Comparison of ENCODE assay signal across 8 cellular contexts in the genomic region with DNA sequence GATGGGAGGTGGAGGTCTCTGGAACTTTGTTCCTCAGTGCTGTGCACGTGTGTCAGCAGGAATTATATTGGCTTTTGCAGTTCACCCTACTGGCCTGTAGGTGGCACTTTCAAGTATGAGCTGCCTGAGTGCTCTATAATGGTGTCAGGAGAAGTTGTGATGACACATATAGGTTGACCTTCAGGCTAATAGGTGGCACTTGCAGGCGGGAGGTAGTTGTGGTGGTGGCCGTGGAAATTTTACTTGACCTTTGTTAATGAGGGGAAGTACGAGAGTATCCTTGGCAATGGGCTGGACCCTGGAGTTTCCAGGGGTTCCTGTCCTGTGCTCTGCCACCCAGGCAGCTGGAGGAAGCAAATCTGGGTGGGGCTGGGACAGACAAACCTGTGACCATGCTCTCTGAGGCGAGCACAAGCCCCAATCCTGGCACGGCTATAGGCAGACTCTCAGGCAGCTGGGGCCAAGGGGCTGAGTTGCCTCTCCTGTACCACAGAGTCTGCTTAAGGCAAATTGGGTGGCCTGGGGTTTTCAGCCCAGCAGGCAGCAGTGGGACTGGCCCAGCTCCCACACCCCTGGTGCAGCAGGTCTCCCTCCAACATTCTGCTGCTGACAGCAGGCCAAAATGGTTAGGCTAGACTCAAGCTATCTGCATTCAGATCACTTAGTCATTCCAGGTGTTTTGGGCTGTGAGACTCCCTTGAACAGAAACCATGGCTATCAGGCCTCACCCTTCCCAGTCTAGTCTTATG.
A peak's percentile ranks its signal among the peaks of the same experiment; 100 is the strongest.
DNase-seq lines count a peak whose midpoint lies in the region; ATAC-seq and TF ChIP-seq lines count a peak whose summit lies in the region.

No MANE protein-coding gene starts in this region.

- H3K79me2 ChIP-seq in DOHH2 (ENCODE audit: control insufficient read depth, low read length) (no peaks in the 10 kb centered on the region), PC-3 (ENCODE audit: low read length) (no peaks in the 10 kb centered on the region)

- POLR2A ChIA-PET in PC-3 (lab: Charles Lee; ENCODE audit: unreplicated experiment) = no interaction called here

- DNase-seq in PC-3 (peak; percentile 83), adipocyte (ENCODE audit: low read depth) (peak; percentile 51), kidney tubule cell (ENCODE audit: low spot score) (peak; percentile 57), thoracic aorta (ENCODE audit: low spot score) (no peak), DMS153 (lab: John Stamatoyannopoulos, UW) (no peak)

- BruUV-seq in PC-3 (replicated peaks; lab: Mats Ljungman, UMichigan) = no TSS peak

- H2AFZ ChIP-seq in PC-3 (ENCODE audit: low read length) = 0 out of 2 replicates have a peak overlapping the region, but pooled peaks have one; percentile 4

- H3K27ac ChIP-seq in DOHH2 (ENCODE audit: low read depth, low read length) = no peak overlapping the region
- peak overlapping the region; percentile 35 for H3K27ac ChIP-seq in PC-3 (ENCODE audit: low read length)
- H3K27ac ChIP-seq in thoracic aorta = no peak overlapping the region

- H4K20me1 ChIP-seq in DOHH2 (ENCODE audit: control insufficient read depth, insufficient read depth, low read depth, low read length) = no peaks in the 10 kb centered on the region
- no peaks in the 10 kb centered on the region for H4K20me1 ChIP-seq in PC-3 (ENCODE audit: low read length)

- no peaks in the 10 kb centered on the region for H3F3A ChIP-seq in DOHH2 (ENCODE audit: control insufficient read depth, insufficient read depth)
- H3F3A ChIP-seq in PC-3 (ENCODE audit: low read length, unreplicated experiment) = peaks cover 13% of the 10 kb centered on the region

- intact Hi-C loops in PC-3 (cut with micrococcal nuclease) = loop anchor here (5.0 to 10.0 kb wide), 4 partner anchors 83 to 590 kb away; a partner anchor contains a TSS

- H3K4me2 ChIP-seq in DOHH2 (ENCODE audit: low read length) (no peak overlapping the region), PC-3 (ENCODE audit: low read length) (peak overlapping the region; percentile 7; the same call in 1 of the 2 replicates)

- CTCF ChIA-PET in PC-3 (lab: Charles Lee) = interaction anchor here (0.5 kb wide), 1 partner anchor 182 kb away, joined by 3 read pairs; no protein-coding TSS in a partner anchor

- ATAC-seq in GM19395 (IDR thresholded peaks at IDR 0.05; ENCODE audit: unreplicated experiment) (peak; percentile 88), HG03175 (IDR thresholded peaks at IDR 0.05; ENCODE audit: unreplicated experiment) (peak; percentile 91), PC-3 (peak; percentile 4; the same call in 1 of the 2 replicates), thoracic aorta (ENCODE audit: insufficient number of reproducible peaks, low FRiP score, low read depth) (no peak)

- no peak overlapping the region for H3K4me3 ChIP-seq in DOHH2 (ENCODE audit: low read length)
- no peak overlapping the region for H3K4me3 ChIP-seq in PC-3 (ENCODE audit: low read length)
- no peak overlapping the region for H3K4me3 ChIP-seq in adipocyte (ENCODE audit: low read length)
- no peak overlapping the region for H3K4me3 ChIP-seq in thoracic aorta

- H3K9me2 ChIP-seq in DOHH2 (replicated peaks; ENCODE audit: control insufficient read depth, low read length) = no peaks in the 10 kb centered on the region
- H3K9me2 ChIP-seq in PC-3 (replicated peaks; ENCODE audit: low read length) = 0 out of 2 replicates have a peak, but pooled peaks cover 2% of the 10 kb centered on the region

- H3K9ac ChIP-seq in PC-3 (ENCODE audit: low read length) (no peak overlapping the region), adipocyte (ENCODE audit: low read length) (no peak overlapping the region)

- peak; percentile 92 for TF ChIP-seq CTCF in DOHH2 (IDR thresholded peaks at IDR 0.05; ENCODE audit: low read depth, low read length, poor library complexity, severe bottlenecking)
- peak; percentile 89 for TF ChIP-seq CTCF in PC-3 (conservative IDR thresholded peaks at IDR 0.05; ENCODE audit: low read depth, low read length)
- peak; percentile 55 for TF ChIP-seq CTCF in thoracic aorta (IDR thresholded peaks at IDR 0.05)

- H3K27me3 ChIP-seq in DOHH2 (ENCODE audit: control insufficient read depth, low read length) (peaks cover 5% of the 10 kb centered on the region), PC-3 (ENCODE audit: low read length) (no peaks in the 10 kb centered on the region), adipocyte (replicated peaks; ENCODE audit: control insufficient read depth, insufficient read depth, low read length) (no peaks in the 10 kb centered on the region), thoracic aorta (replicated peaks; ENCODE audit: insufficient read depth) (no peaks in the 10 kb centered on the region)

- H3K9me3 ChIP-seq in DOHH2 (ENCODE audit: control insufficient read depth, insufficient read depth, low read length) (no peaks in the 10 kb centered on the region), PC-3 (ENCODE audit: low read length) (no peaks in the 10 kb centered on the region), adipocyte (ENCODE audit: control insufficient read depth, low read length) (no peaks in the 10 kb centered on the region), thoracic aorta (no peaks in the 10 kb centered on the region)

- H3K4me1 ChIP-seq in DOHH2 (ENCODE audit: control insufficient read depth, low read length) = no peaks in the 10 kb centered on the region
- peaks cover 86% of the 10 kb centered on the region for H3K4me1 ChIP-seq in PC-3 (ENCODE audit: insufficient read depth, low read length)
- H3K4me1 ChIP-seq in adipocyte (ENCODE audit: control insufficient read depth, insufficient read depth, low read length) = peaks cover 10% of the 10 kb centered on the region
- peaks cover 3 to 6% of the 10 kb centered on the region in 2 donors for H3K4me1 ChIP-seq in thoracic aorta (ENCODE audit: control insufficient read depth in 1 of 2, low read depth in 2 of 2)

- no peaks in the 10 kb centered on the region for H3K36me3 ChIP-seq in DOHH2 (ENCODE audit: control insufficient read depth, low read length)
- H3K36me3 ChIP-seq in PC-3 (ENCODE audit: low read depth, low read length) = no peaks in the 10 kb centered on the region
- no peaks in the 10 kb centered on the region for H3K36me3 ChIP-seq in adipocyte (ENCODE audit: control insufficient read depth, insufficient read depth, low read length, severe bottlenecking)
- no peaks in the 10 kb centered on the region for H3K36me3 ChIP-seq in thoracic aorta

Comparison
In these comparisons a context has a peak if more than half of its experiments do, and no peak if none do; other contexts are left out.
1. DNase-seq: peak in PC-3 (single experiment), adipocyte (single experiment) and kidney tubule cell (single experiment); none in thoracic aorta (single experiment) and DMS153 (single experiment).
2. Peak in every context shown above with its lines, with median percentiles within 50 percentile points of each other: CTCF ChIP-seq.